ENCODE assay signal across 15 cellular contexts in the genomic region with DNA sequence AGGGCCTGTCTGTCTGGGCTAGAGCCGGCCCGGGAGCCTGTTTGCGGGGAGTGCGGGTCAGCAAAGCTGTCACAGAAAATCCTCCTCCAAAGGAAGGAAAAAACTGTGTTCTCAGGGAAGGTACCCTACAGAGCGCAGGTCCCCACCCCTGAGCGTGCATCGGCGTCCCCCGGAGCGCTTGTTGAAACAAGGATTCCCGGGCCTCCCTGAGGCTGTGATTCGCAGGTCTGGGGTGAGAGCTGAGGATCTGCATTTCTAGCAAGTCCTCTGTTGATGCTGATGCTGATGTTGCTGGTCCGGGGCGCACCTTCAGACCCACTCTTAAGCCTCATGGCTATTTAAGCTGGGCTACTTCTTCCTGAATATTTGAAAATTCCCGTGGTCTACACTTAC.
DNase-seq lines count a peak whose midpoint lies in the region; ATAC-seq, FAIRE-seq and TF ChIP-seq lines count a peak whose summit lies in the region.
"Had no signal": no experiment of that assay in that cellular context is flagged by ENCODE, and none has a peak within 500 bp of the region (broad histone marks: within the 10 kb centered on the region; RNA-seq: fewer than 3 reads in every experiment).

No MANE protein-coding gene starts in this region.

- no peak for TF ChIP-seq RAD21 in HepG2 (CRISPR knock-in tag; IDR thresholded peaks at IDR 0.05)

- H3K27me3 ChIP-seq in HepG2 (ENCODE audit: control insufficient read depth in 1 of 2, insufficient read depth in 2 of 2, low read length in 2 of 2), result peaks cover 7 to 46% of the 10 kb centered on the region in 2 experiments; a peak in 4 of 5 replicates
- peaks cover 0 to 3% of the 10 kb centered on the region in 2 donors for H3K27me3 ChIP-seq in right lobe of liver
- peaks cover 11% of the 10 kb centered on the region for H3K27me3 ChIP-seq in RWPE2 (ENCODE audit: insufficient read depth, poor library complexity, severe bottlenecking)
- peaks cover 39% of the 10 kb centered on the region for H3K27me3 ChIP-seq in iPS-18a (ENCODE audit: control insufficient read depth, insufficient read depth, low read length)

- no peaks in the 10 kb centered on the region for H4K20me1 ChIP-seq in HepG2 (ENCODE audit: insufficient read depth, low read length)

- in situ Hi-C loops in HepG2 (cut with HindIII; ENCODE audit: extremely low pct_ligation_motif_present, low pct_unique_long_range_greater_than_20kb) (loop anchor here (5.0 to 25.0 kb wide), 2 partner anchors 110 to 510 kb away; no protein-coding TSS in a partner anchor), G401 (cut with HindIII; ENCODE audit: low sequenced_read_pairs) (no loop called here)

- TF ChIP-seq POLR2A in HepG2 (IDR thresholded peaks at IDR 0.05; ENCODE audit: insufficient read depth in 1 of 2, low read depth in 2 of 2, low read length in 2 of 2) (no peak), right lobe of liver (IDR thresholded peaks at IDR 0.05) (no peak)

- H3K27ac ChIP-seq in HepG2 (ENCODE audit: extremely low read length, insufficient read depth, low read length) (no peak overlapping the region), right lobe of liver (no peak overlapping the region), RWPE2 (ENCODE audit: poor library complexity, severe bottlenecking) (no peak overlapping the region), iPS-18a (ENCODE audit: low read length) (no peak overlapping the region)
- H3K27ac ChIP-seq: upper lobe of right lung, WERI-Rb-1 had no signal

- H3K27me3 Mint-ChIP-seq in type B pancreatic cell, result peaks cover 72% of the 10 kb centered on the region

- no peaks in the 10 kb centered on the region for H3K79me2 ChIP-seq in HepG2 (ENCODE audit: insufficient read depth, low read length)

- CTCF ChIA-PET in HepG2 (lab: Yijun Ruan, JAX; ENCODE audit: low intra/inter-chr PET ratio, low total read pairs), result interaction anchor here (1.3 to 2.8 kb wide), 2 partner anchors 110 to 130 kb away, joined by 7 to 39 read pairs; no protein-coding TSS in a partner anchor

- H3K4me3 Mint-ChIP-seq in type B pancreatic cell, result peak overlapping the region; percentile 51

- intact Hi-C loops in HepG2 (cut with micrococcal nuclease; ENCODE audit: unreplicated experiment) (loop anchor here (10.0 kb wide), 2 partner anchors 247 to 517 kb away; no protein-coding TSS in a partner anchor), right lobe of liver (cut with DNase I) (loop anchor here (5.0 kb wide), 2 partner anchors 105 to 110 kb away; no protein-coding TSS in a partner anchor)

- TF ChIP-seq CTCF in HepG2 (CRISPR knock-in tag; IDR thresholded peaks at IDR 0.05) (no peak), right lobe of liver (IDR thresholded peaks at IDR 0.05) (no peak), RWPE2 (IDR thresholded peaks at IDR 0.05; ENCODE audit: poor library complexity, severe bottlenecking) (no peak), type B pancreatic cell (conservative IDR thresholded peaks at IDR 0.05) (no peak)

- H3K4me3 ChIP-seq in HepG2 (replicated peaks in 1 of 3; ENCODE audit: insufficient read depth in 1 of 3, low read depth in 2 of 3, low read length in 3 of 3) (no peak overlapping the region), right lobe of liver (no peak overlapping the region), RWPE2 (ENCODE audit: severe bottlenecking) (peak overlapping the region; percentile 11), iPS-18a (ENCODE audit: low read length) (peak overlapping the region; percentile 55)

- H3K4me1 ChIP-seq in HepG2 (ENCODE audit: insufficient read depth, low read length) (no peaks in the 10 kb centered on the region), right lobe of liver (peaks cover 0 to 7% (median 0%) of the 10 kb centered on the region in 4 donors), RWPE2 (ENCODE audit: insufficient read depth, poor library complexity, severe bottlenecking) (no peaks in the 10 kb centered on the region), iPS-18a (ENCODE audit: control insufficient read depth, low read depth, low read length) (peaks cover 3% of the 10 kb centered on the region)

- H3K4me1 Mint-ChIP-seq in type B pancreatic cell (ENCODE audit: unreplicated experiment), result peaks cover 7% of the 10 kb centered on the region
- H3K4me1 Mint-ChIP-seq: activated naive CD8-positive, alpha-beta T cell treated with anti-CD3 and anti-CD28 coated beads, Interleukin-2, amount 10 ng/mL, durations not matched to agents 7 days and 5 days had no signal

- H3K9me3 ChIP-seq in HepG2 (ENCODE audit: low read length) (no peaks in the 10 kb centered on the region), right lobe of liver (no peaks in the 10 kb centered on the region), RWPE2 (ENCODE audit: severe bottlenecking) (no peaks in the 10 kb centered on the region), iPS-18a (ENCODE audit: control insufficient read depth, low read depth, low read length) (no peaks in the 10 kb centered on the region)
- H3K9me3 ChIP-seq: upper lobe of right lung had no signal

- POLR2A ChIA-PET in HepG2 (lab: Yijun Ruan, JAX), result no interaction called here

- BruUV-seq in HepG2 (replicated peaks; lab: Mats Ljungman, UMichigan), result no TSS peak

- ATAC-seq in HepG2 (peak; percentile 27), right lobe of liver (no peak), RWPE2 (ENCODE audit: low read depth) (peak; percentile 7; the same call in 2 of the 3 replicates)

- no peak for TF ChIP-seq EP300 in HepG2 (IDR thresholded peaks at IDR 0.05; ENCODE audit: low read depth in 2 of 2, low read length in 2 of 2)
- TF ChIP-seq EP300 in HepG2 (CRISPR knock-in tag; IDR thresholded peaks at IDR 0.05; ENCODE audit: borderline replicate concordance), result no peak

- no peaks in the 10 kb centered on the region for H3K9me3 Mint-ChIP-seq in type B pancreatic cell
- H3K9me3 Mint-ChIP-seq: activated naive CD8-positive, alpha-beta T cell treated with anti-CD3 and anti-CD28 coated beads, Interleukin-2, amount 10 ng/mL, durations not matched to agents 7 days and 5 days had no signal

- WGBS in HepG2 (ENCODE audit: low lambda C conversion rate), result 0% methylated on average over 4 of the region's 15 CpGs
- 0% methylated on average over 4 of the region's 15 CpGs for WGBS in right lobe of liver (ENCODE audit: insufficient coverage, low coverage, low lambda C conversion rate, missing lambda C conversion rate)

- H3K36me3 ChIP-seq in HepG2 (replicated peaks in 1 of 2; ENCODE audit: control insufficient read depth in 1 of 2, insufficient read depth in 2 of 2, low read length in 2 of 2) (no peaks in the 10 kb centered on the region), right lobe of liver (no peaks in the 10 kb centered on the region), RWPE2 (ENCODE audit: low read depth) (no peaks in the 10 kb centered on the region), iPS-18a (ENCODE audit: control insufficient read depth, low read depth, low read length) (no peaks in the 10 kb centered on the region)
- H3K36me3 ChIP-seq: upper lobe of right lung, WERI-Rb-1 had no signal

- H2AFZ ChIP-seq in HepG2 (ENCODE audit: low read length), result no peak overlapping the region

- no peaks in the 10 kb centered on the region for H3K36me3 Mint-ChIP-seq in type B pancreatic cell
- H3K36me3 Mint-ChIP-seq: activated naive CD8-positive, alpha-beta T cell treated with anti-CD3 and anti-CD28 coated beads, Interleukin-2, amount 10 ng/mL, durations not matched to agents 7 days and 5 days had no signal

- no peak for FAIRE-seq in HepG2 (lab: Jason Lieb, UNC)

- no peak overlapping the region for H3K27ac Mint-ChIP-seq in type B pancreatic cell
- H3K27ac Mint-ChIP-seq: activated naive CD8-positive, alpha-beta T cell treated with anti-CD3 and anti-CD28 coated beads, Interleukin-2, amount 10 ng/mL, durations not matched to agents 7 days and 5 days had no signal

- no peak overlapping the region for H3K4me2 ChIP-seq in HepG2 (ENCODE audit: low read depth, low read length)

- DNase-seq in HepG2 (ENCODE audit: low spot score), result no peak
- no peak for DNase-seq in right lobe of liver
- DNase-seq in RWPE2 (ENCODE audit: low spot score), result no peak
- no peak for DNase-seq in type B pancreatic cell (ENCODE audit: extremely low spot score, unreplicated experiment)
- no peak for DNase-seq in G401 (ENCODE audit: low spot score)
- no peak for DNase-seq in T-helper 2 cell
- no peak for DNase-seq in putamen (ENCODE audit: low spot score)
- DNase-seq: cerebellar nuclear complex, DMS 273 treated with DMSO at 0.1 percent for 48 hours, NCI-H1694 treated with DMSO at 0.1 percent for 48 hours, SIG-M5 had no signal

- H3K9ac ChIP-seq in HepG2 (ENCODE audit: insufficient read depth, low read depth, low read length), result no peak overlapping the region
- H3K9ac ChIP-seq in iPS-18a (ENCODE audit: low read length), result no peak overlapping the region

TF ChIP-seq in HepG2, 621 proteins besides CTCF, POLR2A, EP300 and RAD21 (continues in another document):
- TF ChIP-seq, protein P1, sequence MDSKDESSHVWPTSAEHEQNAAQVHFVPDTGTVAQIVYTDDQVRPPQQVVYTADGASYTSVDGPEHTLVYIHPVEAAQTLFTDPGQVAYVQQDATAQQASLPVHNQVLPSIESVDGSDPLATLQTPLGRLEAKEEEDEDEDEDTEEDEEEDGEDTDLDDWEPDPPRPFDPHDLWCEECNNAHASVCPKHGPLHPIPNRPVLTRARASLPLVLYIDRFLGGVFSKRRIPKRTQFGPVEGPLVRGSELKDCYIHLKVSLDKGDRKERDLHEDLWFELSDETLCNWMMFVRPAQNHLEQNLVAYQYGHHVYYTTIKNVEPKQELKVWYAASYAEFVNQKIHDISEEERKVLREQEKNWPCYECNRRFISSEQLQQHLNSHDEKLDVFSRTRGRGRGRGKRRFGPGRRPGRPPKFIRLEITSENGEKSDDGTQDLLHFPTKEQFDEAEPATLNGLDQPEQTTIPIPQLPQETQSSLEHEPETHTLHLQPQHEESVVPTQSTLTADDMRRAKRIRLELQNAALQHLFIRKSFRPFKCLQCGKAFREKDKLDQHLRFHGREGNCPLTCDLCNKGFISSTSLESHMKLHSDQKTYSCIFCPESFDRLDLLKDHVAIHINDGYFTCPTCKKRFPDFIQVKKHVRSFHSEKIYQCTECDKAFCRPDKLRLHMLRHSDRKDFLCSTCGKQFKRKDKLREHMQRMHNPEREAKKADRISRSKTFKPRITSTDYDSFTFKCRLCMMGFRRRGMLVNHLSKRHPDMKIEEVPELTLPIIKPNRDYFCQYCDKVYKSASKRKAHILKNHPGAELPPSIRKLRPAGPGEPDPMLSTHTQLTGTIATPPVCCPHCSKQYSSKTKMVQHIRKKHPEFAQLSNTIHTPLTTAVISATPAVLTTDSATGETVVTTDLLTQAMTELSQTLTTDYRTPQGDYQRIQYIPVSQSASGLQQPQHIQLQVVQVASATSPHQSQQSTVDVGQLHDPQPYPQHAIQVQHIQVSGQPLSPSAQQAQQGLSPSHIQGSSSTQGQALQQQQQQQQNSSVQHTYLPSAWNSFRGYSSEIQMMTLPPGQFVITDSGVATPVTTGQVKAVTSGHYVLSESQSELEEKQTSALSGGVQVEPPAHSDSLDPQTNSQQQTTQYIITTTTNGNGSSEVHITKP (CRISPR knock-in tag; IDR thresholded peaks at IDR 0.05; ENCODE audit: low read depth), result no peak
- TF ChIP-seq ZFP90 (CRISPR knock-in tag; IDR thresholded peaks at IDR 0.05; ENCODE audit: borderline replicate concordance) (no peak), ZNF282 (IDR thresholded peaks at IDR 0.05; ENCODE audit: partially characterized antibody) (no peak)

Comparison
In these comparisons a context has a peak if more than half of its experiments do, and no peak if none do; other contexts are left out.
1. ATAC-seq: peak in HepG2 (single experiment) and RWPE2 (single experiment); none in right lobe of liver (0 of 4).
2. H3K4me3 ChIP-seq: peak in RWPE2 (single experiment) and iPS-18a (single experiment); none in HepG2 (0 of 3) and right lobe of liver (0 of 3).